ENCODE assay signal across 8 cellular contexts in the genomic region with DNA sequence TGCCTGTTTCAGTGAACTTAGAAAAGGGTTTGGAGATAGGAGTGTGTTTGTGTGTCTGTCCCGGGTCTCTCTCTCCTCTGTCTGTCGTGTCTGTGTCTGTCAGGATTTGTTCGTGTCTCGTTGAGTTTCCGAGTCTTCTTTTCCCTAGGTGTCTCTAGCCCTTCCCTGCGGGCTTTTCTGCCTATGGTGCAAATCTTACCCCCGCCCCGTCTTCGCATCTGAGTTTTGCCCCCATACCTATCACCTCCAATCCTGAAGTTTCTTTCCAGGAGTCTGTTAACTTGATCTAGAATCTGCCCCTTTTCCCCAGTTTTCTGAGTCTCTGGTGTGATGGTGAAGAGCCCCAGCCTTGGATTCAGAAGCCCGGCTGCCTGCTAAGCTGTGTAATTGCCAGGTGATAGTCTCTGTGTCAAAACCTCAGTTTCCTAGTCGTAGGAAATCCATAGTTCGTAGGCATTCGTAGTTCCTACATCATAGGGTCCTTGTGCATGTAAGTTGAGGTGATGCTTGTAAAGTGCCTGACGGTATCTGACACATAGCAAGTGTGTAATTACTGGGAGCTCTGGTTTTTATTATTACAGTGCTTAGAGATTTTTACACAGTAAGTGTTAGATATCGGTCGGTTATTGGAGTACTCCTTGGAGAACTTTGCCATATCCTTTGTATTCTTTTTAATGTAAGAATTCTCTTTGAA. TPM values are rescaled to one million over a fixed set of nuclear protein-coding genes. Genes with fewer than 3 reads are reported as not detected.
DNase-seq lines count a peak whose midpoint lies in the region; ATAC-seq, FAIRE-seq and TF ChIP-seq lines count a peak whose summit lies in the region.

No MANE protein-coding gene starts in this region.

- DNase-seq in Calu3 (no peak), endothelial cell of umbilical vein (ENCODE audit: low read depth, low spot score) (peak; percentile 29), osteocyte (ENCODE audit: extremely low spot score, unreplicated experiment) (no peak), AG08396 (ENCODE audit: low spot score) (no peak)
- DNase-seq in stimulated activated CD4-positive, alpha-beta T cell treated with anti-CD3 and anti-CD28 coated beads, Interleukin-15, amount 100 ng/mL, for 24 hours: no peak

- POLR2A ChIA-PET in endothelial cell of umbilical vein (lab: Charles Lee): interaction anchor here (0.5 kb wide), 1 partner anchor 182 kb away, joined by 3 read pairs; no protein-coding TSS in a partner anchor

- dilution Hi-C loops in endothelial cell of umbilical vein (cut with MboI; ENCODE audit: extremely low pct_ligation_motif_present, low sequenced_read_pairs): no loop called here

- peak; percentile 79 for FAIRE-seq in endothelial cell of umbilical vein (lab: Jason Lieb, UNC)

- H2AFZ ChIP-seq in endothelial cell of umbilical vein (ENCODE audit: low read depth, low read length): no peak overlapping the region

- CTCF ChIA-PET in Calu3 (lab: Charles Lee): interaction anchor here (1.0 kb wide), 1 partner anchor 21 kb away, joined by 3 read pairs; the partner anchor contains the start of gene U2AF2
- CTCF ChIA-PET in endothelial cell of umbilical vein (lab: Charles Lee): interaction anchor here (0.8 to 1.2 kb wide), 3 partner anchors 22 to 134 kb away, joined by 3 to 4 read pairs (median 3); no protein-coding TSS in a partner anchor

- peak overlapping the region; percentile 17 to 65 (median 63) for H3K4me3 ChIP-seq in endothelial cell of umbilical vein (replicated peaks in 1 of 3; ENCODE audit: insufficient read depth in 1 of 3, low read depth in 1 of 3, low read length in 3 of 3)

- peaks cover 79% of the 10 kb centered on the region for H3K79me2 ChIP-seq in endothelial cell of umbilical vein (ENCODE audit: control insufficient read depth, insufficient read depth, low read length)

- peak overlapping the region; percentile 68 for H3K27ac ChIP-seq in endothelial cell of umbilical vein (ENCODE audit: insufficient read depth, low read depth, low read length)

- peak overlapping the region; percentile 75 for H3K9ac ChIP-seq in endothelial cell of umbilical vein (replicated peaks; ENCODE audit: extremely low read depth, insufficient read depth, low read length)

- H3K9me3 Mint-ChIP-seq in Calu3 (ENCODE audit: low read depth, unreplicated experiment) (no peaks in the 10 kb centered on the region), osteocyte (ENCODE audit: unreplicated experiment) (no peaks in the 10 kb centered on the region)

- TF ChIP-seq CTCF in Calu3 (IDR thresholded peaks at IDR 0.05; ENCODE audit: unreplicated experiment): no peak
- no peak for TF ChIP-seq CTCF in endothelial cell of umbilical vein (IDR thresholded peaks at IDR 0.05; ENCODE audit: extremely low read depth in 1 of 2, insufficient read depth in 1 of 2, low read depth in 1 of 2, low read length in 2 of 2)
- no peak for TF ChIP-seq CTCF in osteocyte (IDR thresholded peaks at IDR 0.05)

- H3K4me1 ChIP-seq in endothelial cell of umbilical vein (ENCODE audit: control insufficient read depth, extremely low read depth, insufficient read depth, low read length): peaks cover 44% of the 10 kb centered on the region

- H3K4me3 Mint-ChIP-seq in Calu3 (ENCODE audit: low read depth, unreplicated experiment) (peak overlapping the region; percentile 97), osteocyte (ENCODE audit: unreplicated experiment) (peak overlapping the region; percentile 97)

- H3K27me3 Mint-ChIP-seq in Calu3 (ENCODE audit: unreplicated experiment) (no peaks in the 10 kb centered on the region), osteocyte (ENCODE audit: unreplicated experiment) (no peaks in the 10 kb centered on the region)

- H3K9me1 ChIP-seq in endothelial cell of umbilical vein (replicated peaks; ENCODE audit: control insufficient read depth, extremely low read depth, insufficient read depth, low read length): no peaks in the 10 kb centered on the region

- H3K36me3 ChIP-seq in endothelial cell of umbilical vein (ENCODE audit: control insufficient read depth in 2 of 2, extremely low read depth in 1 of 2, insufficient read depth in 2 of 2, low read length in 2 of 2): peaks cover 13 to 16% of the 10 kb centered on the region in 2 experiments

- peaks cover 5% of the 10 kb centered on the region for H4K20me1 ChIP-seq in endothelial cell of umbilical vein (replicated peaks; ENCODE audit: control insufficient read depth, extremely low read depth, insufficient read depth, low read length)

- H3K4me1 Mint-ChIP-seq in Calu3 (ENCODE audit: low read depth, unreplicated experiment) (peaks cover 60% of the 10 kb centered on the region), osteocyte (ENCODE audit: unreplicated experiment) (peaks cover 41% of the 10 kb centered on the region)

- intact Hi-C loops in Calu3 (cut with micrococcal nuclease; ENCODE audit: unreplicated experiment): no loop called here
- intact Hi-C loops in endothelial cell of umbilical vein (cut with micrococcal nuclease): loop anchor here (1.0 kb wide), 1 partner anchor 22 kb away; no protein-coding TSS in a partner anchor

- ATAC-seq in GM21786 (IDR thresholded peaks at IDR 0.05; ENCODE audit: unreplicated experiment): no peak
- no peak for ATAC-seq in HG02840 (IDR thresholded peaks at IDR 0.05; ENCODE audit: low FRiP score, unreplicated experiment)

- BruUV-seq in Calu3 (replicated peaks; lab: Mats Ljungman, UMichigan) (no TSS peak), endothelial cell of umbilical vein (replicated peaks; lab: Mats Ljungman, UMichigan) (TSS peak; percentile 45)

- H3K36me3 Mint-ChIP-seq in Calu3 (ENCODE audit: insufficient read depth, unreplicated experiment) (peaks cover 86% of the 10 kb centered on the region), osteocyte (ENCODE audit: unreplicated experiment) (peaks cover 15% of the 10 kb centered on the region)

- H3K4me2 ChIP-seq in endothelial cell of umbilical vein (ENCODE audit: insufficient read depth, low read length): peak overlapping the region; percentile 91

- H3K9me3 ChIP-seq in endothelial cell of umbilical vein (replicated peaks; ENCODE audit: control insufficient read depth, insufficient read depth, low read length): no peaks in the 10 kb centered on the region

- H3K27ac Mint-ChIP-seq in Calu3 (ENCODE audit: unreplicated experiment) (peak overlapping the region; percentile 99), osteocyte (ENCODE audit: unreplicated experiment) (peak overlapping the region; percentile 92)

- no peak for TF ChIP-seq POLR2A in endothelial cell of umbilical vein (IDR thresholded peaks at IDR 0.05; ENCODE audit: low read depth, low read length)

- no peaks in the 10 kb centered on the region for H3K27me3 ChIP-seq in endothelial cell of umbilical vein (ENCODE audit: control insufficient read depth in 2 of 2, insufficient read depth in 2 of 2, low read length in 2 of 2)

RNA-seq across cellular contexts. Expression of gene EPN1, which starts 0.8 kb away (rescaled TPM):
- total RNA-seq in Calu3 (2022) (162 and 180 TPM in 2 replicates), endothelial cell of umbilical vein (133 and 138 TPM in 2 replicates), osteocyte (142 and 148 TPM in 2 replicates)
- polyA plus RNA-seq in PFSK-1 (2012; ENCODE audit: insufficient read length, low read depth): 242 TPM
- 76.9 and 87.2 TPM in 2 replicates for polyA plus RNA-seq in endothelial cell of umbilical vein
- polyA plus RNA-seq in endothelial cell of umbilical vein (2011; cell fraction: cytosol; rRNA removed): 52.2 and 91.9 TPM in 2 replicates
- 37.8 and 43.7 TPM in 2 replicates for polyA plus RNA-seq in endothelial cell of umbilical vein (2011; cell fraction: nucleus; rRNA removed)
- polyA plus RNA-seq in endothelial cell of umbilical vein (2012): 70.3 and 107 TPM in 2 replicates
- 47.2 and 66.9 TPM in 2 replicates for polyA minus RNA-seq in endothelial cell of umbilical vein
- 90.8 TPM for polyA minus RNA-seq in endothelial cell of umbilical vein (2011; cell fraction: cytosol; rRNA and poly(A)+ RNA removed)
- polyA minus RNA-seq in endothelial cell of umbilical vein (2011; cell fraction: nucleus; rRNA and poly(A)+ RNA removed): 11.7 and 23.9 TPM in 2 replicates

RNA-seq across cellular contexts. Expression of gene U2AF2, which starts 21.0 kb away (rescaled TPM):
- total RNA-seq in Calu3 (2022) (286 and 309 TPM in 2 replicates), endothelial cell of umbilical vein (246 and 259 TPM in 2 replicates), osteocyte (174 and 189 TPM in 2 replicates)
- polyA plus RNA-seq in PFSK-1 (2012; ENCODE audit: insufficient read length, low read depth): 333 TPM
- 173 and 183 TPM in 2 replicates for polyA plus RNA-seq in endothelial cell of umbilical vein
- 207 and 211 TPM in 2 replicates for polyA plus RNA-seq in endothelial cell of umbilical vein (2011; cell fraction: cytosol; rRNA removed)
- polyA plus RNA-seq in endothelial cell of umbilical vein (2011; cell fraction: nucleus; rRNA removed): 352 and 403 TPM in 2 replicates
- polyA plus RNA-seq in endothelial cell of umbilical vein (2012): 162 and 163 TPM in 2 replicates
- polyA minus RNA-seq in endothelial cell of umbilical vein: 106 and 117 TPM in 2 replicates
- polyA minus RNA-seq in endothelial cell of umbilical vein (2011; cell fraction: cytosol; rRNA and poly(A)+ RNA removed): 100.0 TPM
- 83.5 and 131 TPM in 2 replicates for polyA minus RNA-seq in endothelial cell of umbilical vein (2011; cell fraction: nucleus; rRNA and poly(A)+ RNA removed)

RNA-seq across cellular contexts. Expression of gene CCDC106, which starts 27.8 kb away (rescaled TPM):
- total RNA-seq in Calu3 (2022) (12.7 and 18.3 TPM in 2 replicates), endothelial cell of umbilical vein (11.8 and 13.2 TPM in 2 replicates), osteocyte (25.9 and 28.1 TPM in 2 replicates)
- 47.5 TPM for polyA plus RNA-seq in PFSK-1 (2012; ENCODE audit: insufficient read length, low read depth)
- polyA plus RNA-seq in endothelial cell of umbilical vein: 12.0 and 17.8 TPM in 2 replicates
- 6.7 and 12.5 TPM in 2 replicates for polyA plus RNA-seq in endothelial cell of umbilical vein (2011; cell fraction: cytosol; rRNA removed)
- polyA plus RNA-seq in endothelial cell of umbilical vein (2011; cell fraction: nucleus; rRNA removed): 11.5 and 13.9 TPM in 2 replicates
- polyA plus RNA-seq in endothelial cell of umbilical vein (2012): 7.3 and 12.6 TPM in 2 replicates
- polyA minus RNA-seq in endothelial cell of umbilical vein: 2.5 and 2.6 TPM in 2 replicates
- polyA minus RNA-seq in endothelial cell of umbilical vein (2011; cell fraction: cytosol; rRNA and poly(A)+ RNA removed): 3.7 TPM
- 1.5 and 2.7 TPM in 2 replicates for polyA minus RNA-seq in endothelial cell of umbilical vein (2011; cell fraction: nucleus; rRNA and poly(A)+ RNA removed)

RNA-seq across cellular contexts. Expression of gene ZNF581, which starts 32.4 kb away (rescaled TPM):
- total RNA-seq in Calu3 (2022) (33.0 and 33.1 TPM in 2 replicates), endothelial cell of umbilical vein (27.8 and 31.4 TPM in 2 replicates), osteocyte (29.6 and 33.8 TPM in 2 replicates)
- 60.3 TPM for polyA plus RNA-seq in PFSK-1 (2012; ENCODE audit: insufficient read length, low read depth)
- polyA plus RNA-seq in endothelial cell of umbilical vein: 32.3 and 37.0 TPM in 2 replicates
- polyA plus RNA-seq in endothelial cell of umbilical vein (2011; cell fraction: cytosol; rRNA removed): 24.2 and 31.0 TPM in 2 replicates
- 9.1 and 13.7 TPM in 2 replicates for polyA plus RNA-seq in endothelial cell of umbilical vein (2011; cell fraction: nucleus; rRNA removed)
- 25.4 and 37.5 TPM in 2 replicates for polyA plus RNA-seq in endothelial cell of umbilical vein (2012)
- 17.1 and 24.4 TPM in 2 replicates for polyA minus RNA-seq in endothelial cell of umbilical vein
- polyA minus RNA-seq in endothelial cell of umbilical vein (2011; cell fraction: cytosol; rRNA and poly(A)+ RNA removed): 13.7 TPM
- 2.8 and 4.9 TPM in 2 replicates for polyA minus RNA-seq in endothelial cell of umbilical vein (2011; cell fraction: nucleus; rRNA and poly(A)+ RNA removed)

RNA-seq across cellular contexts. Expression of gene ZNF580, which starts 35.0 kb away (rescaled TPM):
- total RNA-seq in Calu3 (2022) (35.6 TPM in 2 replicates), endothelial cell of umbilical vein (32.5 and 41.1 TPM in 2 replicates), osteocyte (62.3 and 79.8 TPM in 2 replicates)
- polyA plus RNA-seq in PFSK-1 (2012; ENCODE audit: insufficient read length, low read depth): 70.4 TPM
- polyA plus RNA-seq in endothelial cell of umbilical vein: 13.7 and 16.9 TPM in 2 replicates
- polyA plus RNA-seq in endothelial cell of umbilical vein (2011; cell fraction: cytosol; rRNA removed): 11.2 and 16.6 TPM in 2 replicates
- 22.6 and 26.6 TPM in 2 replicates for polyA plus RNA-seq in endothelial cell of umbilical vein (2011; cell fraction: nucleus; rRNA removed)
- polyA plus RNA-seq in endothelial cell of umbilical vein (2012): 25.0 and 30.3 TPM in 2 replicates
- polyA minus RNA-seq in endothelial cell of umbilical vein: 7.4 and 10.2 TPM in 2 replicates
- polyA minus RNA-seq in endothelial cell of umbilical vein (2011; cell fraction: cytosol; rRNA and poly(A)+ RNA removed): 12.2 TPM
- 4.6 and 8.8 TPM in 2 replicates for polyA minus RNA-seq in endothelial cell of umbilical vein (2011; cell fraction: nucleus; rRNA and poly(A)+ RNA removed)
